Comparison of ENCODE assay signal across 22 cellular contexts in the genomic region with DNA sequence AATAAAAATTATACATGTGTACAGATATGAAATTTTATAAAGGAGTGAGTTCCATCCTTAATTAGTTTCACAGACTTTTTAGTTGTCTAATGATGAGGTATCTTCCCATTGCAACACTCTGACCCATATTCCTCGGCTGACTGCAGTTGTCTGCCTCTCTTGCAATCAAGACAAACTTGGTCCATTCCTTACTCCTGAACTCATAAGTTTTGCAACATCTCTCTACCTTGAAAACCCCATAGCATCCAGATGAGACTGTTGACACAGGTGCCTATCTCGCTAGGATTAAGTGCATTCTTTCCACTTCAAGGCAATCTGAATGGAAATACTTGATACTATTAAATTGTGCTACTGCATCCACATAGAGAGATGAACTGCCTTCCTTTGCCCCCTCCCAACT. TPM values are rescaled to one million over a fixed set of nuclear protein-coding genes. Genes with fewer than 3 reads are reported as not detected.
DNase-seq lines count a peak whose midpoint lies in the region; ATAC-seq and TF ChIP-seq lines count a peak whose summit lies in the region.
"Had no signal": no experiment of that assay in that cellular context is flagged by ENCODE, and none has a peak within 500 bp of the region (broad histone marks: within the 10 kb centered on the region; RNA-seq: fewer than 3 reads in every experiment).

No MANE protein-coding gene starts in this region.

- no peaks in the 10 kb centered on the region for H3K27me3 Mint-ChIP-seq in Caco-2 (ENCODE audit: insufficient read depth, unreplicated experiment)
- H3K27me3 Mint-ChIP-seq in naive thymus-derived CD8-positive, alpha-beta T cell: peaks cover 0 to 2% (median 0%) of the 10 kb centered on the region in 5 donors
- H3K27me3 Mint-ChIP-seq in stimulated activated naive B cell treated with anti-CD40 and anti-IgM and Interleukin-4, amounts not matched to agents 10 μg/mL and 1 μg/mL and 100 μg/mL, for 72 hours: no peaks in the 10 kb centered on the region
- H3K27me3 Mint-ChIP-seq in activated T-helper 2 cell treated with anti-CD3 and anti-CD28 coated beads, Interferon-gamma antibody, Interleukin-2, Interleukin-4, amounts not matched to agents 10 μg/mL and 5 μg/mL and 100 μg/mL, durations not matched to agents 14 hours and 24 hours and 36 hours (ENCODE audit: low read depth): peaks cover 1% of the 10 kb centered on the region

- H3K4me3 Mint-ChIP-seq in Caco-2 (ENCODE audit: unreplicated experiment): peak overlapping the region; percentile 88
- H3K4me3 Mint-ChIP-seq in naive thymus-derived CD8-positive, alpha-beta T cell: peak overlapping the region; percentile 19 to 95 (median 60)
- no peak overlapping the region for H3K4me3 Mint-ChIP-seq in stimulated activated naive B cell treated with anti-CD40 and anti-IgM and Interleukin-4, amounts not matched to agents 10 μg/mL and 1 μg/mL and 100 μg/mL, for 72 hours
- no peak overlapping the region for H3K4me3 Mint-ChIP-seq in activated T-helper 2 cell treated with anti-CD3 and anti-CD28 coated beads, Interferon-gamma antibody, Interleukin-2, Interleukin-4, amounts not matched to agents 10 μg/mL and 5 μg/mL and 100 μg/mL, durations not matched to agents 14 hours and 24 hours and 36 hours (ENCODE audit: low read depth)
- H3K4me3 Mint-ChIP-seq: GM23338 had no signal

- H3K4me3 ChIP-seq in Caco-2 (ENCODE audit: low read depth, low read length) (peak overlapping the region; percentile 49), epithelial cell of esophagus (ENCODE audit: low read length) (no peak overlapping the region)
- H3K4me3 ChIP-seq: GM12878, GM23338, K562 had no signal

- POLR2A ChIA-PET in Caco-2 (lab: Charles Lee): no interaction called here
- POLR2A ChIA-PET in naive thymus-derived CD8-positive, alpha-beta T cell (lab: Charles Lee): no interaction called here

- TSS peak; percentile 10 for BruUV-seq in Caco-2 (replicated peaks; lab: Mats Ljungman, UMichigan)

- no peaks in the 10 kb centered on the region for H3K36me3 ChIP-seq in Caco-2 (ENCODE audit: control insufficient read depth, insufficient read depth, low read length)

- no peak for ATAC-seq in naive thymus-derived CD8-positive, alpha-beta T cell
- ATAC-seq in stimulated activated naive B cell treated with anti-CD40 and anti-IgM and Interleukin-4, amounts not matched to agents 10 μg/mL and 1 μg/mL and 100 μg/mL, for 72 hours (replicated peaks): no peak
- ATAC-seq in GM19324 (IDR thresholded peaks at IDR 0.05; ENCODE audit: low FRiP score, unreplicated experiment): no peak
- ATAC-seq: GM12878, GM23338, HCT116, K562, Panc1, Right ventricle myocardium inferior had no signal

- DNase-seq in Caco-2: peak; percentile 46 to 64
- DNase-seq in NCI-H226: peak; percentile 35
- peak; percentile 86 for DNase-seq in epithelial cell of esophagus (ENCODE audit: low read depth)
- DNase-seq in naive thymus-derived CD8-positive, alpha-beta T cell: no peak
- DNase-seq in OCI-M2 (lab: John Stamatoyannopoulos, UW; ENCODE audit: unreplicated experiment): no peak
- DNase-seq in stimulated activated naive B cell treated with anti-CD40 and anti-IgM and Interleukin-4, amounts not matched to agents 10 μg/mL and 1 μg/mL and 100 μg/mL, for 72 hours: no peak
- DNase-seq in activated T-helper 2 cell treated with anti-CD3 and anti-CD28 coated beads, Interferon-gamma antibody, Interleukin-2, Interleukin-4, amounts not matched to agents 10 μg/mL and 5 μg/mL and 100 μg/mL, durations not matched to agents 14 hours and 24 hours and 36 hours (ENCODE audit: low spot score): no peak
- DNase-seq: CD8-positive, alpha-beta memory T cell; GDM1; NCI-H187 treated with DMSO at 0.1 percent for 48 hours; NCI-H2171; NCI-H774 had no signal

- peak overlapping the region; percentile 48 for H3K27ac Mint-ChIP-seq in Caco-2 (ENCODE audit: unreplicated experiment)
- peak overlapping the region in 9 of 10 donors; percentile 6 to 93 (median 54) for H3K27ac Mint-ChIP-seq in naive thymus-derived CD8-positive, alpha-beta T cell
- H3K27ac Mint-ChIP-seq in stimulated activated naive B cell treated with anti-CD40 and anti-IgM and Interleukin-4, amounts not matched to agents 10 μg/mL and 1 μg/mL and 100 μg/mL, for 72 hours: no peak overlapping the region
- no peak overlapping the region for H3K27ac Mint-ChIP-seq in activated T-helper 2 cell treated with anti-CD3 and anti-CD28 coated beads, Interferon-gamma antibody, Interleukin-2, Interleukin-4, amounts not matched to agents 10 μg/mL and 5 μg/mL and 100 μg/mL, durations not matched to agents 14 hours and 24 hours and 36 hours
- H3K27ac Mint-ChIP-seq: CD8-positive, alpha-beta memory T cell; GM23338 had no signal

- no peaks in the 10 kb centered on the region for H3K9me3 ChIP-seq in Caco-2

- H3K4me1 ChIP-seq in Caco-2: peaks cover 13% of the 10 kb centered on the region

- no peaks in the 10 kb centered on the region for H3K27me3 ChIP-seq in Caco-2 (replicated peaks; ENCODE audit: control insufficient read depth, insufficient read depth, low read length)

- CTCF ChIA-PET in Caco-2 (lab: Charles Lee): no interaction called here

- H3K9me3 Mint-ChIP-seq in Caco-2 (ENCODE audit: unreplicated experiment): peaks cover 6% of the 10 kb centered on the region
- peaks cover 0 to 4% (median 0%) of the 10 kb centered on the region in 9 donors for H3K9me3 Mint-ChIP-seq in naive thymus-derived CD8-positive, alpha-beta T cell
- H3K9me3 Mint-ChIP-seq in stimulated activated naive B cell treated with anti-CD40 and anti-IgM and Interleukin-4, amounts not matched to agents 10 μg/mL and 1 μg/mL and 100 μg/mL, for 72 hours: peaks cover 4% of the 10 kb centered on the region in 2 donors
- peaks cover 5% of the 10 kb centered on the region for H3K9me3 Mint-ChIP-seq in activated T-helper 2 cell treated with anti-CD3 and anti-CD28 coated beads, Interferon-gamma antibody, Interleukin-2, Interleukin-4, amounts not matched to agents 10 μg/mL and 5 μg/mL and 100 μg/mL, durations not matched to agents 14 hours and 24 hours and 36 hours
- H3K9me3 Mint-ChIP-seq: CD8-positive, alpha-beta memory T cell; GM23338 had no signal

- intact Hi-C loops in Caco-2 (cut with micrococcal nuclease; ENCODE audit: unreplicated experiment): loop anchor here (1.0 to 10.0 kb wide), 2 partner anchors 128 to 172 kb away; a partner anchor contains a TSS
- intact Hi-C loops in activated T-helper 2 cell treated with anti-CD3 and anti-CD28 coated beads, Interferon-gamma antibody, Interleukin-2, Interleukin-4, amounts not matched to agents 10 μg/mL and 5 μg/mL and 100 μg/mL, durations not matched to agents 14 hours and 24 hours and 36 hours (cut with micrococcal nuclease): loop anchor here (10.0 kb wide), 2 partner anchors 102 to 128 kb away; a partner anchor contains a TSS

- peaks cover 10% of the 10 kb centered on the region for H3K36me3 Mint-ChIP-seq in Caco-2 (ENCODE audit: insufficient read depth, unreplicated experiment)
- peaks cover 0 to 4% (median 3%) of the 10 kb centered on the region in 3 donors for H3K36me3 Mint-ChIP-seq in naive thymus-derived CD8-positive, alpha-beta T cell
- H3K36me3 Mint-ChIP-seq in stimulated activated naive B cell treated with anti-CD40 and anti-IgM and Interleukin-4, amounts not matched to agents 10 μg/mL and 1 μg/mL and 100 μg/mL, for 72 hours: peaks cover 5 to 7% of the 10 kb centered on the region in 2 donors
- peaks cover 4% of the 10 kb centered on the region for H3K36me3 Mint-ChIP-seq in activated T-helper 2 cell treated with anti-CD3 and anti-CD28 coated beads, Interferon-gamma antibody, Interleukin-2, Interleukin-4, amounts not matched to agents 10 μg/mL and 5 μg/mL and 100 μg/mL, durations not matched to agents 14 hours and 24 hours and 36 hours (ENCODE audit: low read depth)

- peaks cover 7% of the 10 kb centered on the region for H3K4me1 Mint-ChIP-seq in Caco-2 (ENCODE audit: low read depth, unreplicated experiment)
- peaks cover 17 to 58% (median 48%) of the 10 kb centered on the region in 4 donors for H3K4me1 Mint-ChIP-seq in naive thymus-derived CD8-positive, alpha-beta T cell
- H3K4me1 Mint-ChIP-seq in stimulated activated naive B cell treated with anti-CD40 and anti-IgM and Interleukin-4, amounts not matched to agents 10 μg/mL and 1 μg/mL and 100 μg/mL, for 72 hours: peaks cover 19 to 28% of the 10 kb centered on the region in 2 donors
- peaks cover 11% of the 10 kb centered on the region for H3K4me1 Mint-ChIP-seq in activated T-helper 2 cell treated with anti-CD3 and anti-CD28 coated beads, Interferon-gamma antibody, Interleukin-2, Interleukin-4, amounts not matched to agents 10 μg/mL and 5 μg/mL and 100 μg/mL, durations not matched to agents 14 hours and 24 hours and 36 hours (ENCODE audit: low read depth)

- TF ChIP-seq CTCF in Caco-2 (IDR thresholded peaks at IDR 0.05; ENCODE audit: insufficient read depth in 1 of 2, low read depth in 1 of 2, low read length in 1 of 2, severe bottlenecking in 1 of 2, unreplicated experiment in 1 of 2) (no peak), epithelial cell of esophagus (IDR thresholded peaks at IDR 0.05; ENCODE audit: insufficient read depth, low read depth, low read length, missing control alignments) (no peak)

RNA-seq across cellular contexts. Expression of a gene that starts 2.3 kb away (rescaled TPM):
- 28.7 and 29.7 TPM in 2 replicates for total RNA-seq in Caco-2 (2022)
- 1 to 10 TPM; 1.8 to 2.3 TPM for total RNA-seq in naive thymus-derived CD8-positive, alpha-beta T cell
- 1 to 10 TPM in 2 of 3 donors, under 1 TPM in 1; 0.48 to 1.5 (median 1.2) TPM for polyA plus RNA-seq in naive thymus-derived CD8-positive, alpha-beta T cell
- total RNA-seq in activated T-helper 2 cell treated with anti-CD3 and anti-CD28 coated beads, Interferon-gamma antibody, Interleukin-2, Interleukin-4, amounts not matched to agents 10 μg/mL and 5 μg/mL and 100 μg/mL, durations not matched to agents 14 hours and 24 hours and 36 hours: 0.23 and 0.25 TPM in 2 replicates
- total RNA-seq: CD8-positive, alpha-beta memory T cell; K562; Right ventricle myocardium inferior had no signal
- polyA plus RNA-seq: BJ; CD8-positive, alpha-beta memory T cell had no signal

RNA-seq across cellular contexts. Expression of a gene that starts 43.1 kb away (rescaled TPM):
- total RNA-seq in Caco-2 (2022): not detected in 2 replicates
- total RNA-seq in naive thymus-derived CD8-positive, alpha-beta T cell: not detected
- not detected for polyA plus RNA-seq in naive thymus-derived CD8-positive, alpha-beta T cell
- not detected in 2 replicates for total RNA-seq in activated T-helper 2 cell treated with anti-CD3 and anti-CD28 coated beads, Interferon-gamma antibody, Interleukin-2, Interleukin-4, amounts not matched to agents 10 μg/mL and 5 μg/mL and 100 μg/mL, durations not matched to agents 14 hours and 24 hours and 36 hours
- total RNA-seq: CD8-positive, alpha-beta memory T cell; GM12878; GM23338; K562; NCI-H460; Right ventricle myocardium inferior had no signal
- polyA plus RNA-seq: BJ; CD8-positive, alpha-beta memory T cell; GM12878; GM23338; K562 had no signal

RNA-seq across cellular contexts. Expression of a gene that starts 52.3 kb away (rescaled TPM):
- total RNA-seq in Caco-2 (2022): 13.2 and 15.7 TPM in 2 replicates
- total RNA-seq in naive thymus-derived CD8-positive, alpha-beta T cell: not detected
- not detected for polyA plus RNA-seq in naive thymus-derived CD8-positive, alpha-beta T cell
- total RNA-seq in activated T-helper 2 cell treated with anti-CD3 and anti-CD28 coated beads, Interferon-gamma antibody, Interleukin-2, Interleukin-4, amounts not matched to agents 10 μg/mL and 5 μg/mL and 100 μg/mL, durations not matched to agents 14 hours and 24 hours and 36 hours: not detected in 2 replicates
- total RNA-seq: CD8-positive, alpha-beta memory T cell; GM12878; GM23338; K562; Right ventricle myocardium inferior had no signal
- polyA plus RNA-seq: AG04450; BJ; CD8-positive, alpha-beta memory T cell had no signal

Comparison
In these comparisons a context has a peak if more than half of its experiments do, and no peak if none do; other contexts are left out.
1. DNase-seq: peak in Caco-2 (2 of 2), NCI-H226 (single experiment) and epithelial cell of esophagus (single experiment); none in naive thymus-derived CD8-positive, alpha-beta T cell (0 of 10), OCI-M2 (single experiment), stimulated activated naive B cell treated with anti-CD40 and anti-IgM and Interleukin-4, amounts not matched to agents 10 μg/mL and 1 μg/mL and 100 μg/mL, for 72 hours (single experiment) and activated T-helper 2 cell treated with anti-CD3 and anti-CD28 coated beads, Interferon-gamma antibody, Interleukin-2, Interleukin-4, amounts not matched to agents 10 μg/mL and 5 μg/mL and 100 μg/mL, durations not matched to agents 14 hours and 24 hours and 36 hours (single experiment).
2. H3K27ac Mint-ChIP-seq: peak in Caco-2 (single experiment) and naive thymus-derived CD8-positive, alpha-beta T cell (9 of 10); none in stimulated activated naive B cell treated with anti-CD40 and anti-IgM and Interleukin-4, amounts not matched to agents 10 μg/mL and 1 μg/mL and 100 μg/mL, for 72 hours (single experiment) and activated T-helper 2 cell treated with anti-CD3 and anti-CD28 coated beads, Interferon-gamma antibody, Interleukin-2, Interleukin-4, amounts not matched to agents 10 μg/mL and 5 μg/mL and 100 μg/mL, durations not matched to agents 14 hours and 24 hours and 36 hours (single experiment).
3. H3K4me3 Mint-ChIP-seq: peak in Caco-2 (single experiment) and naive thymus-derived CD8-positive, alpha-beta T cell (10 of 10); none in stimulated activated naive B cell treated with anti-CD40 and anti-IgM and Interleukin-4, amounts not matched to agents 10 μg/mL and 1 μg/mL and 100 μg/mL, for 72 hours (0 of 2) and activated T-helper 2 cell treated with anti-CD3 and anti-CD28 coated beads, Interferon-gamma antibody, Interleukin-2, Interleukin-4, amounts not matched to agents 10 μg/mL and 5 μg/mL and 100 μg/mL, durations not matched to agents 14 hours and 24 hours and 36 hours (single experiment).
4. RNA of a gene that starts 52.3 kb away (total RNA-seq): 13.2 to 15.7 TPM in Caco-2; not detected in naive thymus-derived CD8-positive, alpha-beta T cell and not detected in activated T-helper 2 cell treated with anti-CD3 and anti-CD28 coated beads, Interferon-gamma antibody, Interleukin-2, Interleukin-4, amounts not matched to agents 10 μg/mL and 5 μg/mL and 100 μg/mL, durations not matched to agents 14 hours and 24 hours and 36 hours; every median in the first group is over 10 times any median in the second.